ENCODE assay signal across 18 cellular contexts in genomic region chr18:38402509-38402908, GRCh38.
DNase-seq lines count a peak whose midpoint lies in the region; TF ChIP-seq lines count a peak whose summit lies in the region.
"Had no signal": no experiment of that assay in that cellular context is flagged by ENCODE, and none has a peak within 500 bp of the region (broad histone marks: within the 10 kb centered on the region; RNA-seq: fewer than 3 reads in every experiment).

No MANE protein-coding gene starts in this region.

- H3K9ac ChIP-seq in NT2/D1 (ENCODE audit: insufficient read length, low read depth) (no peak overlapping the region), endodermal cell (ENCODE audit: extremely low read depth, low read length, poor library complexity, severe bottlenecking) (no peak overlapping the region)

- no peak for TF ChIP-seq CTCF in endodermal cell (conservative IDR thresholded peaks at IDR 0.05)

- no peaks in the 10 kb centered on the region for H3K36me3 ChIP-seq in H7 (replicated peaks; ENCODE audit: control insufficient read depth, insufficient read depth, low read length)
- H3K36me3 ChIP-seq in NT2/D1 (ENCODE audit: insufficient read depth, insufficient read length, low read length) = no peaks in the 10 kb centered on the region
- no peaks in the 10 kb centered on the region for H3K36me3 ChIP-seq in endodermal cell (ENCODE audit: control insufficient read depth, insufficient read depth, low read length)
- no peaks in the 10 kb centered on the region for H3K36me3 ChIP-seq in MG63
- H3K36me3 ChIP-seq: BE2C had no signal

- H3K9me3 ChIP-seq in NT2/D1 (ENCODE audit: insufficient read depth, low read length) (peaks cover 14% of the 10 kb centered on the region), endodermal cell (ENCODE audit: control insufficient read depth, low read length) (peaks cover 14% of the 10 kb centered on the region), MG63 (no peaks in the 10 kb centered on the region)
- H3K9me3 ChIP-seq: BE2C had no signal

- DNase-seq in H7 (peak; percentile 2), NT2/D1 (ENCODE audit: low read depth, low spot score) (peak; percentile 54), iPS-NIHi11 (ENCODE audit: low spot score) (peak; percentile 16), endodermal cell (no peak), Kasumi-1 (lab: John Stamatoyannopoulos, UW) (no peak), HT-29 (ENCODE audit: low spot score) (no peak), MG63 (no peak)
- DNase-seq: ACHN; BE2C; C1 segment of cervical spinal cord; CD4-positive, CD25-positive, alpha-beta regulatory T cell; CD8-positive, alpha-beta memory T cell; COR-L47; DMS 273 treated with DMSO at 0.1 percent for 48 hours; DMS53; DND-41; EL; KG1 had no signal

- no peak overlapping the region for H3K4me3 Mint-ChIP-seq in endodermal cell
- H3K4me3 Mint-ChIP-seq: CD4-positive, CD25-positive, alpha-beta regulatory T cell; CD8-positive, alpha-beta memory T cell had no signal

- H3K36me3 Mint-ChIP-seq in endodermal cell (ENCODE audit: low read depth) = peaks cover 5% of the 10 kb centered on the region
- H3K36me3 Mint-ChIP-seq: CD4-positive, CD25-positive, alpha-beta regulatory T cell; CD8-positive, alpha-beta memory T cell had no signal

- WGBS in endodermal cell (ENCODE audit: insufficient coverage in 1 of 2, insufficient read length in 1 of 2), 2 experiments = 29 to 60% methylated on average over 2 to 3 of the region's 3 CpGs

- no peak overlapping the region for H3K4me3 ChIP-seq in H7 (ENCODE audit: insufficient read depth, low read depth, low read length)
- no peak overlapping the region for H3K4me3 ChIP-seq in NT2/D1 (ENCODE audit: insufficient read length, low read depth)
- H3K4me3 ChIP-seq in endodermal cell (ENCODE audit: low read length) = no peak overlapping the region
- H3K4me3 ChIP-seq in MG63 = no peak overlapping the region

- peaks cover 28% of the 10 kb centered on the region for H3K4me1 Mint-ChIP-seq in endodermal cell
- H3K4me1 Mint-ChIP-seq: CD4-positive, CD25-positive, alpha-beta regulatory T cell; CD8-positive, alpha-beta memory T cell had no signal

- no peak overlapping the region for H3K27ac Mint-ChIP-seq in endodermal cell
- H3K27ac Mint-ChIP-seq: CD4-positive, CD25-positive, alpha-beta regulatory T cell; CD8-positive, alpha-beta memory T cell had no signal

- no peaks in the 10 kb centered on the region for H3K27me3 ChIP-seq in H7 (ENCODE audit: control insufficient read depth, insufficient read depth, low read length)
- no peaks in the 10 kb centered on the region for H3K27me3 ChIP-seq in NT2/D1 (ENCODE audit: insufficient read depth, insufficient read length)
- H3K27me3 ChIP-seq in endodermal cell (ENCODE audit: control insufficient read depth, insufficient read depth, low read length, poor library complexity, severe bottlenecking) = peaks cover 26% of the 10 kb centered on the region
- no peaks in the 10 kb centered on the region for H3K27me3 ChIP-seq in MG63
- H3K27me3 ChIP-seq: BE2C had no signal

- peaks cover 36% of the 10 kb centered on the region for H3K27me3 Mint-ChIP-seq in endodermal cell (ENCODE audit: insufficient read depth)
- H3K27me3 Mint-ChIP-seq: CD4-positive, CD25-positive, alpha-beta regulatory T cell; CD8-positive, alpha-beta memory T cell had no signal

- H3K9me3 Mint-ChIP-seq in endodermal cell = peaks cover 16% of the 10 kb centered on the region

- H3K4me1 ChIP-seq in NT2/D1 (ENCODE audit: insufficient read depth, insufficient read length) = no peaks in the 10 kb centered on the region
- H3K4me1 ChIP-seq in endodermal cell (ENCODE audit: control insufficient read depth, insufficient read depth, low read length) = peaks cover 2% of the 10 kb centered on the region
- H3K4me1 ChIP-seq: BE2C had no signal

- H3K27ac ChIP-seq in endodermal cell (ENCODE audit: low read depth, low read length) = no peak overlapping the region

Comparison
In these comparisons a context has a peak if more than half of its experiments do, and no peak if none do; other contexts are left out.
1. DNase-seq: peak in H7 (single experiment), NT2/D1 (single experiment) and iPS-NIHi11 (single experiment); none in endodermal cell (single experiment), Kasumi-1 (0 of 2), HT-29 (single experiment) and MG63 (single experiment).